Comparison of ENCODE assay signal across 1 cellular context in the genomic region with DNA sequence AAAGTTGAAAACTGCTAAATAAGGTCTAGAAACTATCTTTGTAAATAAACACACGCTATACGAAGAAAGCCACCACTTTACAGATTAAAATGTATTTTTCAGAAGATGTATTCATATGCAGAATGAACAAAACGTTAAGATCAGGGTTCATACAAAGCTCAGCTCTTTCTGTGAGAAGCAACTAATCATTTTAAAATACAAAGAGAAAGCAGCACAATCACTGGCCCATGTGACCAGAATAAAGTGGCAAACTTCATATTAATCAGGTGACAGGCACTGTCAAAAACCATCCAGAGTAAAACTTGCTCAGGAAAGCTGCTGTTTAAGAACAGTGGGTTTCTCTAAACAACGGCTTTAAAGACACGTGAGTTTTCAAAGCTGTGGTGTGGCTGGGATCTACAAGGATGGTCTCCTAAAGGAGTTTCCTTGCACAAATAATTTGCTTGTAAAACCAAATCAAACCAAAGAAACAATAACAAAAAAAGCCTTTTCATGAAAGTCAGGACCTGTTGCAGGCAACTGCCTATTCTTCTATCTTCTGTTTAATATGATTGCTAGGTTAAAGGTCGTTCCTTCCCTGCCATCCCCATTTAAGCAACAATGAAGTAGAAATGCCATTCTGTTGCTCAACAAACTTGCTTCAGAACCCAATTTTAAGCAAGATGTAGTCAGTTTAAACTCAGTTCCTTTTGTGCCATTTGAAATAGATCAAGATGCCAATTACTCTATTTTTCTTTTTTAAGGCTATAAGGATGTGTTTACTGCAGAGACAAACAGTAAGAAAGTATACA.
TF ChIP-seq lines count a peak whose summit lies in the region.

No MANE protein-coding gene starts in this region.

TF ChIP-seq in A549, 52 proteins besides CTCF, POLR2A, EP300 and RAD21:
- no peak for TF ChIP-seq KDM1A (IDR thresholded peaks at IDR 0.05; ENCODE audit: low read depth)
- TF ChIP-seq JUN (IDR thresholded peaks at IDR 0.05): no peak
- TF ChIP-seq ZNF302 (CRISPR knock-in tag; IDR thresholded peaks at IDR 0.05): no peak
- TF ChIP-seq, protein P1, sequence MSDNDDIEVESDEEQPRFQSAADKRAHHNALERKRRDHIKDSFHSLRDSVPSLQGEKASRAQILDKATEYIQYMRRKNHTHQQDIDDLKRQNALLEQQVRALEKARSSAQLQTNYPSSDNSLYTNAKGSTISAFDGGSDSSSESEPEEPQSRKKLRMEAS (IDR thresholded peaks at IDR 0.05): no peak
- no peak for TF ChIP-seq HOXA7 (CRISPR knock-in tag; IDR thresholded peaks at IDR 0.05)
- no peak for TF ChIP-seq SMC3 (IDR thresholded peaks at IDR 0.05)
